Comparison of ENCODE assay signal across 1 cellular context in genomic region chr6:14964901-14965300, GRCh38.
TF ChIP-seq lines count a peak whose summit lies in the region.

No MANE protein-coding gene starts in this region.

TF ChIP-seq in K562, 482 proteins besides CTCF, POLR2A, EP300 and RAD21:
- TF ChIP-seq SIRT6 (IDR thresholded peaks at IDR 0.05; ENCODE audit: low read depth, low read length) (no peak), PBX2 (CRISPR knock-in tag; IDR thresholded peaks at IDR 0.05; ENCODE audit: low read depth) (no peak), PBX2 (tag; conservative IDR thresholded peaks at IDR 0.05; ENCODE audit: low read depth) (peak; percentile 48; the same call in 1 of the 2 replicates), NFE2 (IDR thresholded peaks at IDR 0.05; ENCODE audit: low read depth) (no peak), CHD4 (IDR thresholded peaks at IDR 0.05; ENCODE audit: insufficient read depth, insufficient replicate concordance, low read depth, low read length, poor library complexity, severe bottlenecking) (no peak), SIN3A (IDR thresholded peaks at IDR 0.05; ENCODE audit: borderline replicate concordance in 2 of 2, control insufficient read depth in 1 of 2, low read depth in 2 of 2, low read length in 2 of 2) (no peak), MEIS2 (IDR thresholded peaks at IDR 0.05; ENCODE audit: partially characterized antibody) (peak; percentile 35), PTTG1 (tag; IDR thresholded peaks at IDR 0.05; ENCODE audit: low read depth) (no peak), ATF3 (IDR thresholded peaks at IDR 0.05) (peak; percentile 19; the same call in 1 of the 2 replicates), ATF3 (CRISPR knock-in tag; conservative IDR thresholded peaks at IDR 0.05) (no peak), ZNF699 (CRISPR knock-in tag; IDR thresholded peaks at IDR 0.05; ENCODE audit: insufficient replicate concordance) (no peak), ZSCAN32 (CRISPR knock-in tag; IDR thresholded peaks at IDR 0.05) (no peak), NFE2L1 (tag; IDR thresholded peaks at IDR 0.05; ENCODE audit: borderline replicate concordance, low read depth) (no peak), SIN3B (IDR thresholded peaks at IDR 0.05; ENCODE audit: low read depth) (no peak), ATF7 (IDR thresholded peaks at IDR 0.05) (0 out of 2 replicates have a peak, but pooled peaks have one; percentile 11)
- TF ChIP-seq, protein P1, sequence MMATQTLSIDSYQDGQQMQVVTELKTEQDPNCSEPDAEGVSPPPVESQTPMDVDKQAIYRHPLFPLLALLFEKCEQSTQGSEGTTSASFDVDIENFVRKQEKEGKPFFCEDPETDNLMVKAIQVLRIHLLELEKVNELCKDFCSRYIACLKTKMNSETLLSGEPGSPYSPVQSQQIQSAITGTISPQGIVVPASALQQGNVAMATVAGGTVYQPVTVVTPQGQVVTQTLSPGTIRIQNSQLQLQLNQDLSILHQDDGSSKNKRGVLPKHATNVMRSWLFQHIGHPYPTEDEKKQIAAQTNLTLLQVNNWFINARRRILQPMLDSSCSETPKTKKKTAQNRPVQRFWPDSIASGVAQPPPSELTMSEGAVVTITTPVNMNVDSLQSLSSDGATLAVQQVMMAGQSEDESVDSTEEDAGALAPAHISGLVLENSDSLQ (IDR thresholded peaks at IDR 0.05): no peak
- TF ChIP-seq, protein P2, sequence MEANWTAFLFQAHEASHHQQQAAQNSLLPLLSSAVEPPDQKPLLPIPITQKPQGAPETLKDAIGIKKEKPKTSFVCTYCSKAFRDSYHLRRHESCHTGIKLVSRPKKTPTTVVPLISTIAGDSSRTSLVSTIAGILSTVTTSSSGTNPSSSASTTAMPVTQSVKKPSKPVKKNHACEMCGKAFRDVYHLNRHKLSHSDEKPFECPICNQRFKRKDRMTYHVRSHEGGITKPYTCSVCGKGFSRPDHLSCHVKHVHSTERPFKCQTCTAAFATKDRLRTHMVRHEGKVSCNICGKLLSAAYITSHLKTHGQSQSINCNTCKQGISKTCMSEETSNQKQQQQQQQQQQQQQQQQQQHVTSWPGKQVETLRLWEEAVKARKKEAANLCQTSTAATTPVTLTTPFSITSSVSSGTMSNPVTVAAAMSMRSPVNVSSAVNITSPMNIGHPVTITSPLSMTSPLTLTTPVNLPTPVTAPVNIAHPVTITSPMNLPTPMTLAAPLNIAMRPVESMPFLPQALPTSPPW (CRISPR knock-in tag; IDR thresholded peaks at IDR 0.05): no peak
- TF ChIP-seq, protein P3, sequence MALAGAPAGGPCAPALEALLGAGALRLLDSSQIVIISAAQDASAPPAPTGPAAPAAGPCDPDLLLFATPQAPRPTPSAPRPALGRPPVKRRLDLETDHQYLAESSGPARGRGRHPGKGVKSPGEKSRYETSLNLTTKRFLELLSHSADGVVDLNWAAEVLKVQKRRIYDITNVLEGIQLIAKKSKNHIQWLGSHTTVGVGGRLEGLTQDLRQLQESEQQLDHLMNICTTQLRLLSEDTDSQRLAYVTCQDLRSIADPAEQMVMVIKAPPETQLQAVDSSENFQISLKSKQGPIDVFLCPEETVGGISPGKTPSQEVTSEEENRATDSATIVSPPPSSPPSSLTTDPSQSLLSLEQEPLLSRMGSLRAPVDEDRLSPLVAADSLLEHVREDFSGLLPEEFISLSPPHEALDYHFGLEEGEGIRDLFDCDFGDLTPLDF (CRISPR knock-in tag; IDR thresholded peaks at IDR 0.05): no peak
TF ChIP-seq in K562: peak in this region for 4.
